In genomic region chr18:2510416-2510815, GRCh38 we compare ENCODE assay signal across 15 cellular contexts.
DNase-seq lines count a peak whose midpoint lies in the region; ATAC-seq and TF ChIP-seq lines count a peak whose summit lies in the region.
"Had no signal": no experiment of that assay in that cellular context is flagged by ENCODE, and none has a peak within 500 bp of the region (broad histone marks: within the 10 kb centered on the region; RNA-seq: fewer than 3 reads in every experiment).

No MANE protein-coding gene starts in this region.

- intact Hi-C loops in posterior cingulate gyrus (cut with DNase I): no loop called here

- ATAC-seq in omental fat pad (ENCODE audit: low FRiP score): no peak
- ATAC-seq: CD8-positive, alpha-beta T cell had no signal

- TF ChIP-seq CTCF in omental fat pad (IDR thresholded peaks at IDR 0.05): no peak

- peak; percentile 42 for DNase-seq in DMS 273 (lab: John Stamatoyannopoulos, UW; ENCODE audit: unreplicated experiment)
- no peak for DNase-seq in DMS 273 treated with DMSO at 0.1 percent for 48 hours (lab: John Stamatoyannopoulos, UW)
- peak; percentile 54 for DNase-seq in astrocyte of the hippocampus (ENCODE audit: low read depth, low spot score)
- DNase-seq in renal cortical epithelial cell (ENCODE audit: low read depth): peak; percentile 48
- no peak for DNase-seq in SIG-M5 (lab: John Stamatoyannopoulos, UW)
- DNase-seq in DMS153 (lab: John Stamatoyannopoulos, UW): no peak
- no peak for DNase-seq in omental fat pad (ENCODE audit: low spot score)
- DNase-seq in posterior cingulate gyrus: no peak
- DNase-seq: Caco-2; CD4-positive, CD25-positive, alpha-beta regulatory T cell; CD8-positive, alpha-beta T cell; DND-41; GM23248; H7; HCEC 1CT had no signal

Comparison
In these comparisons a context has a peak if more than half of its experiments do, and no peak if none do; other contexts are left out.
1. DNase-seq: peak in DMS 273 (single experiment), astrocyte of the hippocampus (single experiment) and renal cortical epithelial cell (single experiment); none in DMS 273 treated with DMSO at 0.1 percent for 48 hours (single experiment), SIG-M5 (single experiment), DMS153 (single experiment), omental fat pad (single experiment) and posterior cingulate gyrus (0 of 10).